Comparison of ENCODE assay signal across 8 cellular contexts in the genomic region with DNA sequence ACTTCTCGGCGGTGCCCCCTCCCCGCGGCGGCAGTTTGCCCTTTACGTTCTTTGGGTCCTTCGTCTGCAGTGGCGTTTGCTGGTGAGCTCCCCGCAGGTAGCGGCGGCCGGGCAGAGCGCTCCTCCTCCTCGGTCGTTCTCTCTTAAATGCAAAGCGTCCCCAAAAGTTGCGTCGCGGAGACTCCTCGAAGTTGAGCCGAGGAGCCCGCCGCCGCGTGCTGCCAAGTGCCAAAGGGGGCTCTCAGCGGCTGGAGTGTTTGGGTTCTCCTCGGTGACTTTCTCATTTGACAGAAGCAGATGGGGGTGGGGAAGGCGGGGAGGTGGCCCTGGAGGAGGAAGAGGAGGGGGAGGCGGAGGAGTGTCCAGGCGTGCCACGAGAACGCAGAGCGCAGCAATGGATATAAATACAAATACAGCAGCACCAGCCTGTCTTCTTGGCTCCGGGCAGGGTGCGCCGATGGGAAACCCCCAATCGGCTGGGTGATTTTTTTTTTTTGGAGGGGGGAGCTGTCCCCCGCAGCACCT. TPM values are rescaled to one million over a fixed set of nuclear protein-coding genes. Genes with fewer than 3 reads are reported as not detected.
A peak's percentile ranks its signal among the peaks of the same experiment; 100 is the strongest.
DNase-seq lines count a peak whose midpoint lies in the region; ATAC-seq and TF ChIP-seq lines count a peak whose summit lies in the region.

TSS of gene SOX21 (minus strand) at position 259 of the 525 bp plus-strand sequence. CDS start 496 bp downstream, outside the sequence.

- DNase-seq in cardiac muscle cell (ENCODE audit: low read depth in 1 of 2, low spot score in 1 of 2) = no peak
- no peak for DNase-seq in Right ventricle myocardium inferior (ENCODE audit: missing footprints)
- DNase-seq in type B pancreatic cell (ENCODE audit: extremely low spot score, unreplicated experiment) = no peak
- no peak for DNase-seq in COLO668 (lab: John Stamatoyannopoulos, UW; ENCODE audit: unreplicated experiment)

- H3K27ac ChIP-seq in cardiac muscle cell (no peak within 1 kb of the TSS), layer of hippocampus (ENCODE audit: low read depth, low read length) (peak within 1 kb of the TSS; percentile 57)

- peak within 1 kb of the TSS; percentile 41 for H3K4me3 ChIP-seq in cardiac muscle cell

- H3K36me3 ChIP-seq in cardiac muscle cell = no peaks in the 10 kb centered on the region

- H3K9me3 Mint-ChIP-seq in activated naive CD8-positive, alpha-beta T cell (ENCODE audit: low read depth) = no peaks in the 10 kb centered on the region
- H3K9me3 Mint-ChIP-seq in type B pancreatic cell = no peaks in the 10 kb centered on the region

- H3K36me3 Mint-ChIP-seq in activated naive CD8-positive, alpha-beta T cell = no peaks in the 10 kb centered on the region
- no peaks in the 10 kb centered on the region for H3K36me3 Mint-ChIP-seq in type B pancreatic cell

- intact Hi-C loops in Right ventricle myocardium inferior (cut with DNase I) = no loop called here

- no peaks in the 10 kb centered on the region for H3K4me1 ChIP-seq in cardiac muscle cell (ENCODE audit: low read depth)

- H3K4me3 Mint-ChIP-seq in activated naive CD8-positive, alpha-beta T cell = peak within 1 kb of the TSS; percentile 77
- H3K4me3 Mint-ChIP-seq in type B pancreatic cell = peak within 1 kb of the TSS; percentile 92

- no peaks in the 10 kb centered on the region for H3K9me3 ChIP-seq in cardiac muscle cell (ENCODE audit: low read depth)

- H3K27me3 Mint-ChIP-seq in activated naive CD8-positive, alpha-beta T cell = peaks cover 49% of the 10 kb centered on the region
- peaks cover 85% of the 10 kb centered on the region for H3K27me3 Mint-ChIP-seq in type B pancreatic cell

- H3K27ac Mint-ChIP-seq in activated naive CD8-positive, alpha-beta T cell = no peak within 1 kb of the TSS
- peak within 1 kb of the TSS; percentile 74 for H3K27ac Mint-ChIP-seq in type B pancreatic cell

- TF ChIP-seq CTCF in cardiac muscle cell (IDR thresholded peaks at IDR 0.05; ENCODE audit: low read depth, low read length) = no peak
- TF ChIP-seq CTCF in type B pancreatic cell (conservative IDR thresholded peaks at IDR 0.05) = no peak

- H3K4me1 Mint-ChIP-seq in activated naive CD8-positive, alpha-beta T cell (ENCODE audit: low read depth) = peaks cover 27% of the 10 kb centered on the region
- H3K4me1 Mint-ChIP-seq in type B pancreatic cell (ENCODE audit: unreplicated experiment) = peaks cover 28% of the 10 kb centered on the region

- peaks cover 100% of the 10 kb centered on the region for H3K27me3 ChIP-seq in cardiac muscle cell
- peaks cover 15% of the 10 kb centered on the region for H3K27me3 ChIP-seq in layer of hippocampus (ENCODE audit: control insufficient read depth, insufficient read depth, low read length)

- no peak for ATAC-seq in Right ventricle myocardium inferior
- ATAC-seq in GM21825 (IDR thresholded peaks at IDR 0.05; ENCODE audit: unreplicated experiment) = no peak
- ATAC-seq in HG02885 (IDR thresholded peaks at IDR 0.05; ENCODE audit: poor library complexity, unreplicated experiment) = no peak

RNA-seq across cellular contexts. Expression of gene SOX21, which starts in this region (rescaled TPM):
- total RNA-seq in cardiac muscle cell (0.04 TPM in 1 of 2 replicates, not detected in the other), Right ventricle myocardium inferior (not detected), type B pancreatic cell (ENCODE audit: low replicate concordance) (9.6 and 11.4 TPM in 2 replicates)
- not detected in 2 replicates for polyA plus RNA-seq in cardiac muscle cell

Comparison
In these comparisons a context has a peak if more than half of its experiments do, and no peak if none do; other contexts are left out.
1. RNA of gene SOX21 (total RNA-seq): 9.6 to 11.4 TPM in type B pancreatic cell; 0.04 TPM in cardiac muscle cell and not detected in Right ventricle myocardium inferior (single experiment); every median in the first group is over 10 times any median in the second.